Comparison of ENCODE assay signal across 30 cellular contexts in genomic region chr5:180499684-180500083, GRCh38. TPM values are rescaled to one million over a fixed set of nuclear protein-coding genes. Genes with fewer than 3 reads are reported as not detected.
DNase-seq lines count a peak whose midpoint lies in the region; ATAC-seq and TF ChIP-seq lines count a peak whose summit lies in the region.
"Had no signal": no experiment of that assay in that cellular context is flagged by ENCODE, and none has a peak within 500 bp of the region (broad histone marks: within the 10 kb centered on the region; RNA-seq: fewer than 3 reads in every experiment).

No MANE protein-coding gene starts in this region.

- H3K4me1 Mint-ChIP-seq in activated CD8-positive, alpha-beta T cell treated with anti-CD3 and anti-CD28 coated beads, Interleukin-2, amount 10 ng/mL, durations not matched to agents 7 days and 5 days (ENCODE audit: low read depth): peaks cover 17% of the 10 kb centered on the region
- peaks cover 29% of the 10 kb centered on the region for H3K4me1 Mint-ChIP-seq in activated CD8-positive, alpha-beta T cell treated with anti-CD3 and anti-CD28 coated beads for 36 hours (ENCODE audit: low read depth)
- H3K4me1 Mint-ChIP-seq in stimulated activated memory B cell treated with anti-CD40 and anti-IgM and Interleukin-4, amounts not matched to agents 10 μg/mL and 1 μg/mL and 100 μg/mL, for 72 hours: peaks cover 22% of the 10 kb centered on the region

- intact Hi-C loops in activated CD8-positive, alpha-beta T cell treated with anti-CD3 and anti-CD28 coated beads for 36 hours (cut with micrococcal nuclease): no loop called here

- no peak overlapping the region for H3K4me3 Mint-ChIP-seq in activated CD8-positive, alpha-beta T cell treated with anti-CD3 and anti-CD28 coated beads, Interleukin-2, amount 10 ng/mL, durations not matched to agents 7 days and 5 days
- no peak overlapping the region for H3K4me3 Mint-ChIP-seq in activated CD8-positive, alpha-beta T cell treated with anti-CD3 and anti-CD28 coated beads for 36 hours
- H3K4me3 Mint-ChIP-seq in stimulated activated memory B cell treated with anti-CD40 and anti-IgM and Interleukin-4, amounts not matched to agents 10 μg/mL and 1 μg/mL and 100 μg/mL, for 72 hours: no peak overlapping the region
- H3K4me3 Mint-ChIP-seq: activated CD4-positive, alpha-beta T cell treated with anti-CD3 and anti-CD28 coated beads for 36 hours; dendritic cell treated with granulocyte-macrophage colony-stimulating factor and Interleukin-4, amounts not matched to agents 40 ng/mL and 50 ng/mL, for 4 days; endodermal cell; H9 had no signal

- H3K4me3 ChIP-seq in fibroblast of villous mesenchyme (ENCODE audit: low read depth, low read length): no peak overlapping the region
- H3K4me3 ChIP-seq: psoas muscle, sigmoid colon, SK-N-MC, thyroid gland had no signal

- peak overlapping the region; percentile 18 for H3K27ac Mint-ChIP-seq in activated CD8-positive, alpha-beta T cell treated with anti-CD3 and anti-CD28 coated beads, Interleukin-2, amount 10 ng/mL, durations not matched to agents 7 days and 5 days
- no peak overlapping the region for H3K27ac Mint-ChIP-seq in activated CD8-positive, alpha-beta T cell treated with anti-CD3 and anti-CD28 coated beads for 36 hours
- H3K27ac Mint-ChIP-seq in stimulated activated memory B cell treated with anti-CD40 and anti-IgM and Interleukin-4, amounts not matched to agents 10 μg/mL and 1 μg/mL and 100 μg/mL, for 72 hours: peak overlapping the region; percentile 35
- H3K27ac Mint-ChIP-seq: activated CD4-positive, alpha-beta T cell treated with anti-CD3 and anti-CD28 coated beads for 36 hours; dendritic cell treated with granulocyte-macrophage colony-stimulating factor and Interleukin-4, amounts not matched to agents 40 ng/mL and 50 ng/mL, for 4 days; endodermal cell had no signal

- no peak for DNase-seq in activated CD8-positive, alpha-beta T cell treated with anti-CD3 and anti-CD28 coated beads, Interleukin-2, amount 10 ng/mL, durations not matched to agents 7 days and 5 days
- DNase-seq in activated CD8-positive, alpha-beta T cell treated with anti-CD3 and anti-CD28 coated beads for 36 hours: no peak
- DNase-seq in NCI-H748 treated with DMSO at 0.1 percent for 48 hours (lab: John Stamatoyannopoulos, UW): peak; percentile 11
- DNase-seq in fibroblast of villous mesenchyme (ENCODE audit: low read depth): peak; percentile 25
- DNase-seq in MV-4-11 (lab: John Stamatoyannopoulos, UW): no peak
- no peak for DNase-seq in amniotic stem cell (lab: John Stamatoyannopoulos, UW)
- DNase-seq: activated CD4-positive, alpha-beta T cell treated with anti-CD3 and anti-CD28 coated beads for 36 hours; activated effector memory CD4-positive, alpha-beta T cell treated with anti-CD3 and anti-CD28 coated beads, Interleukin-2, amount 50 U/mL, for 16 hours; activated T-cell treated with anti-CD3 and anti-CD28 coated beads, Interleukin-2, amount 50 U/mL, for 1 hour; CD4-positive, alpha-beta memory T cell; central memory CD4-positive, alpha-beta T cell; EL; H9; Karpas-422; naive thymus-derived CD4-positive, alpha-beta T cell; NCI-H1436 treated with DMSO at 0.1 percent for 48 hours; NCI-H2081 treated with DMSO at 0.1 percent for 48 hours; NCI-H446; nucleus accumbens; psoas muscle; sigmoid colon; stimulated activated CD4-positive, alpha-beta T cell treated with anti-CD3 and anti-CD28 coated beads, Interleukin-12 subunit alpha, Interleukin-12 subunit beta, amount 100 ng/mL, for 4 hours; stimulated activated CD4-positive, alpha-beta T cell treated with anti-CD3 and anti-CD28 coated beads, Interleukin-2, amount 100 ng/mL, for 48 hours; thyroid gland had no signal

- TF ChIP-seq CTCF in activated CD8-positive, alpha-beta T cell treated with anti-CD3 and anti-CD28 coated beads for 36 hours (IDR thresholded peaks at IDR 0.05): no peak
- TF ChIP-seq CTCF in fibroblast of villous mesenchyme (IDR thresholded peaks at IDR 0.05; ENCODE audit: insufficient read depth, low read depth, low read length): no peak

- CTCF ChIA-PET in activated CD8-positive, alpha-beta T cell treated with anti-CD3 and anti-CD28 coated beads, Interleukin-2, amount 10 ng/mL, durations not matched to agents 7 days and 5 days (lab: Charles Lee): no interaction called here
- CTCF ChIA-PET in activated CD8-positive, alpha-beta T cell treated with anti-CD3 and anti-CD28 coated beads for 36 hours (lab: Charles Lee): interaction anchor here (1.0 kb wide), 1 partner anchor 18 kb away, joined by 3 read pairs; no protein-coding TSS in a partner anchor

- ATAC-seq in activated CD8-positive, alpha-beta T cell treated with anti-CD3 and anti-CD28 coated beads, Interleukin-2, amount 10 ng/mL, durations not matched to agents 7 days and 5 days: no peak
- no peak for ATAC-seq in activated CD8-positive, alpha-beta T cell treated with anti-CD3 and anti-CD28 coated beads for 36 hours
- no peak for ATAC-seq in stimulated activated memory B cell treated with anti-CD40 and anti-IgM and Interleukin-4, amounts not matched to agents 10 μg/mL and 1 μg/mL and 100 μg/mL, for 72 hours
- ATAC-seq in GM21825 (IDR thresholded peaks at IDR 0.05; ENCODE audit: unreplicated experiment): no peak
- ATAC-seq: activated CD4-positive, alpha-beta T cell treated with anti-CD3 and anti-CD28 coated beads for 36 hours; esophagus mucosa; naive thymus-derived CD4-positive, alpha-beta T cell; psoas muscle had no signal

- POLR2A ChIA-PET in activated CD8-positive, alpha-beta T cell treated with anti-CD3 and anti-CD28 coated beads, Interleukin-2, amount 10 ng/mL, durations not matched to agents 7 days and 5 days (lab: Charles Lee): no interaction called here
- POLR2A ChIA-PET in activated CD8-positive, alpha-beta T cell treated with anti-CD3 and anti-CD28 coated beads for 36 hours (lab: Charles Lee): no interaction called here

- H3K9me3 Mint-ChIP-seq in activated CD8-positive, alpha-beta T cell treated with anti-CD3 and anti-CD28 coated beads, Interleukin-2, amount 10 ng/mL, durations not matched to agents 7 days and 5 days (ENCODE audit: insufficient read depth): no peaks in the 10 kb centered on the region
- H3K9me3 Mint-ChIP-seq in activated CD8-positive, alpha-beta T cell treated with anti-CD3 and anti-CD28 coated beads for 36 hours: no peaks in the 10 kb centered on the region
- H3K9me3 Mint-ChIP-seq in stimulated activated memory B cell treated with anti-CD40 and anti-IgM and Interleukin-4, amounts not matched to agents 10 μg/mL and 1 μg/mL and 100 μg/mL, for 72 hours: no peaks in the 10 kb centered on the region
- H3K9me3 Mint-ChIP-seq: CD4-positive, alpha-beta memory T cell; dendritic cell treated with granulocyte-macrophage colony-stimulating factor and Interleukin-4, amounts not matched to agents 40 ng/mL and 50 ng/mL, for 4 days; endodermal cell; H9; naive thymus-derived CD4-positive, alpha-beta T cell had no signal

- no peaks in the 10 kb centered on the region for H3K27me3 Mint-ChIP-seq in activated CD8-positive, alpha-beta T cell treated with anti-CD3 and anti-CD28 coated beads, Interleukin-2, amount 10 ng/mL, durations not matched to agents 7 days and 5 days (ENCODE audit: low read depth)
- no peaks in the 10 kb centered on the region for H3K27me3 Mint-ChIP-seq in activated CD8-positive, alpha-beta T cell treated with anti-CD3 and anti-CD28 coated beads for 36 hours
- no peaks in the 10 kb centered on the region for H3K27me3 Mint-ChIP-seq in stimulated activated memory B cell treated with anti-CD40 and anti-IgM and Interleukin-4, amounts not matched to agents 10 μg/mL and 1 μg/mL and 100 μg/mL, for 72 hours
- H3K27me3 Mint-ChIP-seq: activated CD4-positive, alpha-beta T cell treated with anti-CD3 and anti-CD28 coated beads for 36 hours; CD4-positive, alpha-beta memory T cell; dendritic cell treated with granulocyte-macrophage colony-stimulating factor and Interleukin-4, amounts not matched to agents 40 ng/mL and 50 ng/mL, for 4 days; naive thymus-derived CD4-positive, alpha-beta T cell had no signal

- peaks cover 24% of the 10 kb centered on the region for H3K36me3 Mint-ChIP-seq in activated CD8-positive, alpha-beta T cell treated with anti-CD3 and anti-CD28 coated beads, Interleukin-2, amount 10 ng/mL, durations not matched to agents 7 days and 5 days (ENCODE audit: low read depth)
- peaks cover 14% of the 10 kb centered on the region for H3K36me3 Mint-ChIP-seq in activated CD8-positive, alpha-beta T cell treated with anti-CD3 and anti-CD28 coated beads for 36 hours (ENCODE audit: low read depth)
- H3K36me3 Mint-ChIP-seq in stimulated activated memory B cell treated with anti-CD40 and anti-IgM and Interleukin-4, amounts not matched to agents 10 μg/mL and 1 μg/mL and 100 μg/mL, for 72 hours: peaks cover 6% of the 10 kb centered on the region

RNA-seq across cellular contexts. Expression of gene CNOT6, which starts 5.5 kb away (rescaled TPM):
- total RNA-seq in activated CD8-positive, alpha-beta T cell treated with anti-CD3 and anti-CD28 coated beads, Interleukin-2, amount 10 ng/mL, durations not matched to agents 7 days and 5 days: 10 to 100 TPM; 36.3 to 43.0 TPM
- total RNA-seq in activated CD8-positive, alpha-beta T cell treated with anti-CD3 and anti-CD28 coated beads for 36 hours: 10 to 100 TPM; 28.4 to 30.4 TPM
- 8.7 and 16.4 TPM in 2 replicates for total RNA-seq in fibroblast of villous mesenchyme

Comparison
In these comparisons a context has a peak if more than half of its experiments do, and no peak if none do; other contexts are left out.
1. DNase-seq: peak in NCI-H748 treated with DMSO at 0.1 percent for 48 hours (single experiment) and fibroblast of villous mesenchyme (single experiment); none in activated CD8-positive, alpha-beta T cell treated with anti-CD3 and anti-CD28 coated beads, Interleukin-2, amount 10 ng/mL, durations not matched to agents 7 days and 5 days (single experiment), activated CD8-positive, alpha-beta T cell treated with anti-CD3 and anti-CD28 coated beads for 36 hours (single experiment), MV-4-11 (single experiment) and amniotic stem cell (single experiment).